Comparison of ENCODE assay signal across 29 cellular contexts in genomic region chr7:122340427-122340826, GRCh38. TPM values are rescaled to one million over a fixed set of nuclear protein-coding genes. Genes with fewer than 3 reads are reported as not detected.
"Had no signal": no experiment of that assay in that cellular context is flagged by ENCODE, and none has a peak within 500 bp of the region (broad histone marks: within the 10 kb centered on the region; RNA-seq: fewer than 3 reads in every experiment).

No MANE protein-coding gene starts in this region.

- DNase-seq: IMR-90; Kasumi-1; KG1; MV-4-11; NCI-H1048; NCI-H1105; NCI-H1417; NCI-H1436 treated with DMSO at 0.1 percent for 48 hours; NCI-H1694; NCI-H187 treated with DMSO at 0.1 percent for 48 hours; NCI-H2029 treated with DMSO at 0.1 percent for 48 hours; NCI-H2171 treated with DMSO at 0.1 percent for 48 hours; NCI-H345; NCI-H446 treated with DMSO at 0.1 percent for 48 hours; NCI-H510A treated with DMSO at 0.1 percent for 48 hours; NCI-H526; NCI-H748 treated with DMSO at 0.1 percent for 48 hours; NK-92 treated with Interleukin-12 subunit alpha and Interleukin-12 subunit beta, amount 100 ng/mL, for 24 hours; PC-3; SHP77 treated with DMSO at 0.1 percent for 48 hours; SJCRH30; T-cell had no signal

- H3K4me1 ChIP-seq: SJCRH30 had no signal

- ATAC-seq: Panc1, PC-3, Right ventricle myocardium inferior, T-cell had no signal

- H3K27ac ChIP-seq: HL-60, SJCRH30 had no signal

- H3K9me3 ChIP-seq: SJCRH30 had no signal

- H3K4me3 ChIP-seq: SJCRH30 had no signal

- FAIRE-seq: HTR-8/SVneo had no signal

- H3K36me3 ChIP-seq: SJCRH30 had no signal

RNA-seq across cellular contexts. Expression of gene FEZF1, which starts 35.9 kb away (rescaled TPM):
- total RNA-seq: IMR-90; M059J; OCI-LY7; PC-3; Right ventricle myocardium inferior; SJCRH30; T-cell; T-helper 2 cell treated with Interferon-gamma antibody and Interleukin-4, amounts not matched to agents 100 ng/mL and 5 ng/mL, for 36 hours had no signal
- polyA plus RNA-seq: IMR-90 had no signal
